1 cellular context compared by ENCODE assay signal in the genomic region with DNA sequence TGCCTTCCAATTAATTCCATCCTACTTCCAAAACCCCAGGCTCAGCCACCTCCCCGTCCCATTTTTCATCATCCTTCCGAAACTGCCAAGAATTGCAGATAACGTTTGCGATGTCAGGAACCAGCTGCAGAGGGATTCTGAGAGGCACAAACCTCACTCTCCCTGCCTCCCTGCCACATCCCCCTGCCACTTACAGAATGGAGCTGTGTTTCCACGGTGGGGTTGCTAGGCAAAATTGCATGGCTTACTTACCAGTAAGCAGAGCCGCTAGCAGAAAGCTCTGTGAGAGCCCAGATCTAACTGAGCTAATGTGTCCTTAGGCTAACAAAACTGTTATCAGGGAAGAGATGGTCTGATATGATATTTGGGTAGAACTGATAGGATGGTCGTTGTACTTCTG.
TF ChIP-seq lines count a peak whose summit lies in the region.

No MANE protein-coding gene starts in this region.

TF ChIP-seq in H1, 55 proteins besides CTCF, POLR2A, EP300 and RAD21:
- TF ChIP-seq RFX5 (IDR thresholded peaks at IDR 0.05; ENCODE audit: borderline replicate concordance, low read depth, low read length) (peak; percentile 85), RNF2 (IDR thresholded peaks at IDR 0.05; ENCODE audit: borderline replicate concordance, low read depth, low read length, missing control alignments, poor library complexity, severe bottlenecking) (no peak)
